ENCODE assay signal across 1 cellular context in the genomic region with DNA sequence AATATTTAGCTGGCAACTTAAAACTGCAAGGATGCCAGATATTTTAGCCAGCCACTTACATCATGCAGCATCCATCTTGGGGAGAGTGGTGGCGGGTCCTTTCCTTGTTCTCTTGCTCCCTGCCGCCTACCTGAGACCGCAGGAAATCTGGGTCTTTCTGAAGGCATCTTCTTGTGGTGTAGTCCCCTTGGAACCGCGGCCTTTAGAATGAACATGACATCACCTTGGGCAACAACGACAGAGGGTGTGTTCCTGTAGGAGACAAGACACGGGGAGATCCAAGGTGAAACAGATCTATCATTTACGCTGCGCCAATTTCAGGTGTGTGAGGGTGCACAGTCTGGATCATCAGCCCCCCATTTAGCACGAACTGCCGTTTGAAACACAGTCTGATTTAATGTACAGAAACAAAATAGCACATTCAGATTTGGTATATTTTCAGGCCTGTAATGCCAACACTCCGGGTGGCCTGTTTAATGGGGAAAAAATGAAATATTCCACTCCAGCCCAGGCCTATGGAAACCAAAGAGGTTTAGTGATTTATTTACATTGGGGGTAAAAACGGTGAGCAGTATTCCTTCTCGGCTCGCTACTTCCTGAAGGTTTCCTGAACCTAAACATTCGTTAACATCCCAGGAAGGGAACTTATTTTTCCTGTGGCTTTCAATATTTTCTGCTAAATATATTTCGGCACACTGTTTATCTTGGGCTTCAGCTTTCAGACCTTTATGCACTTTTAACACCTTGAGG.
A peak's percentile ranks its signal among the peaks of the same experiment; 100 is the strongest.
TF ChIP-seq lines count a peak whose summit lies in the region.

No MANE protein-coding gene starts in this region.

TF ChIP-seq in HEK293, 187 proteins besides CTCF, POLR2A, EP300 and RAD21 (continued from another document):
- TF ChIP-seq, protein P1, sequence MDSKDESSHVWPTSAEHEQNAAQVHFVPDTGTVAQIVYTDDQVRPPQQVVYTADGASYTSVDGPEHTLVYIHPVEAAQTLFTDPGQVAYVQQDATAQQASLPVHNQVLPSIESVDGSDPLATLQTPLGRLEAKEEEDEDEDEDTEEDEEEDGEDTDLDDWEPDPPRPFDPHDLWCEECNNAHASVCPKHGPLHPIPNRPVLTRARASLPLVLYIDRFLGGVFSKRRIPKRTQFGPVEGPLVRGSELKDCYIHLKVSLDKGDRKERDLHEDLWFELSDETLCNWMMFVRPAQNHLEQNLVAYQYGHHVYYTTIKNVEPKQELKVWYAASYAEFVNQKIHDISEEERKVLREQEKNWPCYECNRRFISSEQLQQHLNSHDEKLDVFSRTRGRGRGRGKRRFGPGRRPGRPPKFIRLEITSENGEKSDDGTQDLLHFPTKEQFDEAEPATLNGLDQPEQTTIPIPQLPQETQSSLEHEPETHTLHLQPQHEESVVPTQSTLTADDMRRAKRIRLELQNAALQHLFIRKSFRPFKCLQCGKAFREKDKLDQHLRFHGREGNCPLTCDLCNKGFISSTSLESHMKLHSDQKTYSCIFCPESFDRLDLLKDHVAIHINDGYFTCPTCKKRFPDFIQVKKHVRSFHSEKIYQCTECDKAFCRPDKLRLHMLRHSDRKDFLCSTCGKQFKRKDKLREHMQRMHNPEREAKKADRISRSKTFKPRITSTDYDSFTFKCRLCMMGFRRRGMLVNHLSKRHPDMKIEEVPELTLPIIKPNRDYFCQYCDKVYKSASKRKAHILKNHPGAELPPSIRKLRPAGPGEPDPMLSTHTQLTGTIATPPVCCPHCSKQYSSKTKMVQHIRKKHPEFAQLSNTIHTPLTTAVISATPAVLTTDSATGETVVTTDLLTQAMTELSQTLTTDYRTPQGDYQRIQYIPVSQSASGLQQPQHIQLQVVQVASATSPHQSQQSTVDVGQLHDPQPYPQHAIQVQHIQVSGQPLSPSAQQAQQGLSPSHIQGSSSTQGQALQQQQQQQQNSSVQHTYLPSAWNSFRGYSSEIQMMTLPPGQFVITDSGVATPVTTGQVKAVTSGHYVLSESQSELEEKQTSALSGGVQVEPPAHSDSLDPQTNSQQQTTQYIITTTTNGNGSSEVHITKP (tag by site-specific recombination; IDR thresholded peaks at IDR 0.05) = peak; percentile 77
- no peak for TF ChIP-seq ZNF621 (tag by site-specific recombination; IDR thresholded peaks at IDR 0.05)
- no peak for TF ChIP-seq GLI4 (tag by site-specific recombination; IDR thresholded peaks at IDR 0.05)
- no peak for TF ChIP-seq ZNF433 (tag by site-specific recombination; IDR thresholded peaks at IDR 0.05; ENCODE audit: low read depth)
- TF ChIP-seq GLIS1 (tag by site-specific recombination; IDR thresholded peaks at IDR 0.05) = peak; percentile 26; the same call in 1 of the 2 replicates
- TF ChIP-seq PRDM6 (tag by site-specific recombination; IDR thresholded peaks at IDR 0.05) = peak; percentile 85
- TF ChIP-seq, protein P2, sequence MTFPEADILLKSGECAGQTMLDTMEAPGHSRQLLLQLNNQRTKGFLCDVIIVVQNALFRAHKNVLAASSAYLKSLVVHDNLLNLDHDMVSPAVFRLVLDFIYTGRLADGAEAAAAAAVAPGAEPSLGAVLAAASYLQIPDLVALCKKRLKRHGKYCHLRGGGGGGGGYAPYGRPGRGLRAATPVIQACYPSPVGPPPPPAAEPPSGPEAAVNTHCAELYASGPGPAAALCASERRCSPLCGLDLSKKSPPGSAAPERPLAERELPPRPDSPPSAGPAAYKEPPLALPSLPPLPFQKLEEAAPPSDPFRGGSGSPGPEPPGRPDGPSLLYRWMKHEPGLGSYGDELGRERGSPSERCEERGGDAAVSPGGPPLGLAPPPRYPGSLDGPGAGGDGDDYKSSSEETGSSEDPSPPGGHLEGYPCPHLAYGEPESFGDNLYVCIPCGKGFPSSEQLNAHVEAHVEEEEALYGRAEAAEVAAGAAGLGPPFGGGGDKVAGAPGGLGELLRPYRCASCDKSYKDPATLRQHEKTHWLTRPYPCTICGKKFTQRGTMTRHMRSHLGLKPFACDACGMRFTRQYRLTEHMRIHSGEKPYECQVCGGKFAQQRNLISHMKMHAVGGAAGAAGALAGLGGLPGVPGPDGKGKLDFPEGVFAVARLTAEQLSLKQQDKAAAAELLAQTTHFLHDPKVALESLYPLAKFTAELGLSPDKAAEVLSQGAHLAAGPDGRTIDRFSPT (tag by site-specific recombination; IDR thresholded peaks at IDR 0.05) = no peak
- TF ChIP-seq ZXDB (tag by site-specific recombination; IDR thresholded peaks at IDR 0.05) = 0 out of 2 replicates have a peak, but pooled peaks have one; percentile 1
- TF ChIP-seq ZBTB17 (tag by site-specific recombination; IDR thresholded peaks at IDR 0.05) = no peak; the same call in 1 of the 2 replicates
- TF ChIP-seq ZBTB20 (tag by site-specific recombination; IDR thresholded peaks at IDR 0.05) = peak; percentile 23; the same call in 1 of the 2 replicates
- TF ChIP-seq ZNF211 (tag by site-specific recombination; IDR thresholded peaks at IDR 0.05; ENCODE audit: low read depth) = no peak
- no peak for TF ChIP-seq ZNF777 (tag by site-specific recombination; IDR thresholded peaks at IDR 0.05; ENCODE audit: borderline replicate concordance)
- TF ChIP-seq HOXA7 (CRISPR knock-in tag; IDR thresholded peaks at IDR 0.05; ENCODE audit: borderline replicate concordance) = no peak
- no peak for TF ChIP-seq ZNF292 (tag by site-specific recombination; IDR thresholded peaks at IDR 0.05; ENCODE audit: borderline replicate concordance, low read depth)
- no peak for TF ChIP-seq PRDM4 (tag by site-specific recombination; IDR thresholded peaks at IDR 0.05)
- no peak for TF ChIP-seq ZNF548 (tag by site-specific recombination; IDR thresholded peaks at IDR 0.05)
- TF ChIP-seq, protein P3, sequence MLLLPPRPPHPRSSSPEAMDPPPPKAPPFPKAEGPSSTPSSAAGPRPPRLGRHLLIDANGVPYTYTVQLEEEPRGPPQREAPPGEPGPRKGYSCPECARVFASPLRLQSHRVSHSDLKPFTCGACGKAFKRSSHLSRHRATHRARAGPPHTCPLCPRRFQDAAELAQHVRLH (tag by site-specific recombination; IDR thresholded peaks at IDR 0.05) = no peak
- no peak for TF ChIP-seq ZNF174 (tag by site-specific recombination; IDR thresholded peaks at IDR 0.05)
- TF ChIP-seq, protein P4, sequence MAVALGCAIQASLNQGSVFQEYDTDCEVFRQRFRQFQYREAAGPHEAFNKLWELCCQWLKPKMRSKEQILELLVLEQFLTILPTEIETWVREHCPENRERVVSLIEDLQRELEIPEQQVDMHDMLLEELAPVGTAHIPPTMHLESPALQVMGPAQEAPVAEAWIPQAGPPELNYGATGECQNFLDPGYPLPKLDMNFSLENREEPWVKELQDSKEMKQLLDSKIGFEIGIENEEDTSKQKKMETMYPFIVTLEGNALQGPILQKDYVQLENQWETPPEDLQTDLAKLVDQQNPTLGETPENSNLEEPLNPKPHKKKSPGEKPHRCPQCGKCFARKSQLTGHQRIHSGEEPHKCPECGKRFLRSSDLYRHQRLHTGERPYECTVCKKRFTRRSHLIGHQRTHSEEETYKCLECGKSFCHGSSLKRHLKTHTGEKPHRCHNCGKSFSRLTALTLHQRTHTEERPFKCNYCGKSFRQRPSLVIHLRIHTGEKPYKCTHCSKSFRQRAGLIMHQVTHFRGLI (tag by site-specific recombination; IDR thresholded peaks at IDR 0.05) = no peak
- no peak for TF ChIP-seq ZNF404 (tag by site-specific recombination; IDR thresholded peaks at IDR 0.05)
- peak; percentile 3 for TF ChIP-seq ZNF529 (tag by site-specific recombination; IDR thresholded peaks at IDR 0.05; ENCODE audit: insufficient replicate concordance)
- TF ChIP-seq ZBTB48 (tag by site-specific recombination; IDR thresholded peaks at IDR 0.05) = peak; percentile 3; the same call in 1 of the 2 replicates
- no peak for TF ChIP-seq ZNF501 (tag by site-specific recombination; IDR thresholded peaks at IDR 0.05)
- no peak for TF ChIP-seq ZNF133 (tag by site-specific recombination; IDR thresholded peaks at IDR 0.05)
- TF ChIP-seq, protein P5, sequence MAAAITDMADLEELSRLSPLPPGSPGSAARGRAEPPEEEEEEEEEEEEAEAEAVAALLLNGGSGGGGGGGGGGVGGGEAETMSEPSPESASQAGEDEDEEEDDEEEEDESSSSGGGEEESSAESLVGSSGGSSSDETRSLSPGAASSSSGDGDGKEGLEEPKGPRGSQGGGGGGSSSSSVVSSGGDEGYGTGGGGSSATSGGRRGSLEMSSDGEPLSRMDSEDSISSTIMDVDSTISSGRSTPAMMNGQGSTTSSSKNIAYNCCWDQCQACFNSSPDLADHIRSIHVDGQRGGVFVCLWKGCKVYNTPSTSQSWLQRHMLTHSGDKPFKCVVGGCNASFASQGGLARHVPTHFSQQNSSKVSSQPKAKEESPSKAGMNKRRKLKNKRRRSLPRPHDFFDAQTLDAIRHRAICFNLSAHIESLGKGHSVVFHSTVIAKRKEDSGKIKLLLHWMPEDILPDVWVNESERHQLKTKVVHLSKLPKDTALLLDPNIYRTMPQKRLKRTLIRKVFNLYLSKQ (tag by site-specific recombination; IDR thresholded peaks at IDR 0.05; ENCODE audit: borderline replicate concordance) = no peak
- peak; percentile 59; the same call in 1 of the 2 replicates for TF ChIP-seq ATF2 (tag by site-specific recombination; IDR thresholded peaks at IDR 0.05; ENCODE audit: low read depth)
- no peak for TF ChIP-seq SCRT1 (tag by site-specific recombination; IDR thresholded peaks at IDR 0.05; ENCODE audit: borderline replicate concordance)
- TF ChIP-seq ZNF335 (tag by site-specific recombination; conservative IDR thresholded peaks at IDR 0.05) = peak; percentile 19; the same call in 1 of the 2 replicates
- TF ChIP-seq GFI1B (tag by site-specific recombination; IDR thresholded peaks at IDR 0.05) = 0 out of 2 replicates have a peak, but pooled peaks have one; percentile 48
- TF ChIP-seq ZNF510 (tag by site-specific recombination; IDR thresholded peaks at IDR 0.05; ENCODE audit: insufficient replicate concordance) = no peak
- TF ChIP-seq ZIC2 (tag by site-specific recombination; IDR thresholded peaks at IDR 0.05) = 0 out of 2 replicates have a peak, but pooled peaks have one; percentile 24
- TF ChIP-seq, protein P6, sequence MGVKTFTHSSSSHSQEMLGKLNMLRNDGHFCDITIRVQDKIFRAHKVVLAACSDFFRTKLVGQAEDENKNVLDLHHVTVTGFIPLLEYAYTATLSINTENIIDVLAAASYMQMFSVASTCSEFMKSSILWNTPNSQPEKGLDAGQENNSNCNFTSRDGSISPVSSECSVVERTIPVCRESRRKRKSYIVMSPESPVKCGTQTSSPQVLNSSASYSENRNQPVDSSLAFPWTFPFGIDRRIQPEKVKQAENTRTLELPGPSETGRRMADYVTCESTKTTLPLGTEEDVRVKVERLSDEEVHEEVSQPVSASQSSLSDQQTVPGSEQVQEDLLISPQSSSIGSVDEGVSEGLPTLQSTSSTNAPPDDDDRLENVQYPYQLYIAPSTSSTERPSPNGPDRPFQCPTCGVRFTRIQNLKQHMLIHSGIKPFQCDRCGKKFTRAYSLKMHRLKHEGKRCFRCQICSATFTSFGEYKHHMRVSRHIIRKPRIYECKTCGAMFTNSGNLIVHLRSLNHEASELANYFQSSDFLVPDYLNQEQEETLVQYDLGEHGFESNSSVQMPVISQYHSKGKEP (tag by site-specific recombination; IDR thresholded peaks at IDR 0.05) = 0 out of 2 replicates have a peak, but pooled peaks have one; percentile 24
